ENCODE assay signal across 8 cellular contexts in genomic region chr14:75126121-75126544, GRCh38. TPM values are rescaled to one million over a fixed set of nuclear protein-coding genes. Genes with fewer than 3 reads are reported as not detected.
DNase-seq lines count a peak whose midpoint lies in the region; ATAC-seq, FAIRE-seq and TF ChIP-seq lines count a peak whose summit lies in the region.

No MANE protein-coding gene starts in this region.

- POLR2A ChIA-PET in K562 (lab: Yijun Ruan, JAX): interaction anchor here (0.6 to 1.8 kb wide), 8 partner anchors 8 to 1364 kb away, joined by 3 to 7 read pairs (median 4); no protein-coding TSS in a partner anchor

- H3K27ac ChIP-seq in BLaER1 (peak overlapping the region; percentile 92), K562 (ENCODE audit: extremely low read depth, low read depth, low read length) (peak overlapping the region; percentile 98)

- H2AFZ ChIP-seq in K562 (ENCODE audit: low read depth, low read length): peak overlapping the region; percentile 95

- no peak for TF ChIP-seq POLR2A in K562 (conservative IDR thresholded peaks at IDR 0.05)

- H3K4me3 ChIP-seq in BLaER1 (peak overlapping the region; percentile 78), K562 (peak overlapping the region; percentile 73)

- no peak for TF ChIP-seq CTCF in K562 (IDR thresholded peaks at IDR 0.05 in 2 of 3, conservative IDR thresholded peaks at IDR 0.05 in 1 of 3; ENCODE audit: insufficient read depth in 2 of 3, low read depth in 1 of 3, low read length in 3 of 3)

- H3K27me3 Mint-ChIP-seq in IgD-negative memory B cell (no peaks in the 10 kb centered on the region), memory B cell (no peaks in the 10 kb centered on the region)

- H3K27me3 ChIP-seq in BLaER1 (no peaks in the 10 kb centered on the region), K562 (ENCODE audit: control insufficient read depth in 2 of 2, insufficient read depth in 2 of 2, low read length in 2 of 2) (no peaks in the 10 kb centered on the region)

- H3K4me1 Mint-ChIP-seq in IgD-negative memory B cell (peaks cover 25 to 31% (median 29%) of the 10 kb centered on the region in 3 donors), memory B cell (peaks cover 31% of the 10 kb centered on the region)

- H3K36me3 ChIP-seq in BLaER1 (peaks cover 22% of the 10 kb centered on the region), K562 (ENCODE audit: control insufficient read depth, insufficient read depth, low read length) (peaks cover 8% of the 10 kb centered on the region; the same call in 2 of the 3 replicates)

- peaks cover 32% of the 10 kb centered on the region for H3K4me1 ChIP-seq in BLaER1
- H3K4me1 ChIP-seq in K562 (replicated peaks in 1 of 2; ENCODE audit: control insufficient read depth in 2 of 2, insufficient read depth in 2 of 2, low read length in 2 of 2): peaks cover 11 to 14% of the 10 kb centered on the region in 2 experiments

- no peak for TF ChIP-seq EP300 in K562 (IDR thresholded peaks at IDR 0.05; ENCODE audit: low read length)

- H3K4me3 Mint-ChIP-seq in IgD-negative memory B cell (peak overlapping the region; percentile 96 to 100 (median 98)), memory B cell (peak overlapping the region; percentile 94)

- H3K9ac ChIP-seq in BLaER1: peak overlapping the region; percentile 88
- H3K9ac ChIP-seq in K562 (ENCODE audit: insufficient read depth in 1 of 2, low read depth in 2 of 2, low read length in 2 of 2): peak overlapping the region; percentile 93 to 96

- no peaks in the 10 kb centered on the region for H3K9me3 ChIP-seq in BLaER1
- no peaks in the 10 kb centered on the region for H3K9me3 ChIP-seq in K562 (replicated peaks; ENCODE audit: control insufficient read depth, insufficient read depth, low read depth, low read length)

- CTCF ChIA-PET in K562 (lab: Yijun Ruan, JAX; ENCODE audit: low intra/inter-chr PET ratio): no interaction called here

- in situ Hi-C loops in K562 (cut with MboI): loop anchor here (25.0 kb wide), 1 partner anchor 536 kb away; the partner anchor contains the start of genes ERG28 and TTLL5

- H3K36me3 Mint-ChIP-seq in IgD-negative memory B cell (peaks cover 5% of the 10 kb centered on the region), memory B cell (peaks cover 4% of the 10 kb centered on the region)

- DNase-seq in K562 (ENCODE audit: extremely low read depth in 1 of 4, low spot score in 3 of 4) (peak in 2 of 4 experiments; percentile 17 to 22), memory B cell (ENCODE audit: low spot score in 2 of 2) (peak in 1 of 2 donors; percentile 14), left lobe of liver (ENCODE audit: low spot score) (no peak), nucleus accumbens (lab: John Stamatoyannopoulos, UW) (no peak)

- no peak for FAIRE-seq in K562 (lab: Jason Lieb, UNC)

- H3K4me2 ChIP-seq in BLaER1 (peak overlapping the region; percentile 92), K562 (ENCODE audit: insufficient read depth, low read length) (peak overlapping the region; percentile 98)

- intact Hi-C loops in K562 (cut with micrococcal nuclease): loop anchor here (5.0 kb wide), 1 partner anchor 361 kb away; no protein-coding TSS in a partner anchor

- H3K27ac Mint-ChIP-seq in IgD-negative memory B cell (peak overlapping the region; percentile 97 to 99 (median 99)), memory B cell (peak overlapping the region; percentile 99)

- H4K20me1 ChIP-seq in BLaER1 (no peaks in the 10 kb centered on the region), K562 (replicated peaks; ENCODE audit: control insufficient read depth, insufficient read depth, low read length) (no peaks in the 10 kb centered on the region)

- H3K79me2 ChIP-seq in K562 (ENCODE audit: control insufficient read depth, insufficient read depth, low read length): peaks cover 34% of the 10 kb centered on the region

- H3K9me3 Mint-ChIP-seq in IgD-negative memory B cell (no peaks in the 10 kb centered on the region), memory B cell (no peaks in the 10 kb centered on the region)

- no TSS peak for BruUV-seq in K562 (replicated peaks; lab: Mats Ljungman, UMichigan)

- ATAC-seq in K562 (no peak), memory B cell (ENCODE audit: low read depth) (peak; percentile 21), GM19452 (IDR thresholded peaks at IDR 0.05; ENCODE audit: unreplicated experiment) (no peak), left lobe of liver (no peak), GM21528 (IDR thresholded peaks at IDR 0.05; ENCODE audit: low FRiP score, unreplicated experiment) (no peak)

- no peak for TF ChIP-seq RAD21 in K562 (CRISPR knock-in tag; conservative IDR thresholded peaks at IDR 0.05 in 1 of 2, IDR thresholded peaks at IDR 0.05 in 1 of 2)

- 2% methylated on average over 6 of the region's 6 CpGs for WGBS in K562 (ENCODE audit: insufficient coverage, low coverage, missing lambda C conversion rate)

- H3K9me1 ChIP-seq in K562 (ENCODE audit: control insufficient read depth, insufficient read depth, low read length): no peaks in the 10 kb centered on the region

TF ChIP-seq in K562, 482 proteins besides CTCF, POLR2A, EP300 and RAD21 (continues in another document):
- no peak for TF ChIP-seq ZKSCAN3 (CRISPR knock-in tag; IDR thresholded peaks at IDR 0.05)

RNA-seq across cellular contexts. Expression of gene NEK9, which starts 0.7 kb away (rescaled TPM):
- 16.9 TPM for polyA plus RNA-seq in IgD-negative memory B cell
- total RNA-seq in K562 (2011; cell fraction: chromatin; rRNA removed; ENCODE audit: low replicate concordance): 35.9 and 58.1 TPM in 2 replicates
- total RNA-seq in K562 (2011; cell fraction: nucleolus; rRNA removed): 28.6 and 29.0 TPM in 2 replicates
- 30.7 and 32.6 TPM in 2 replicates for total RNA-seq in K562 (2011; cell fraction: nucleoplasm; rRNA removed)
- 25.3 and 29.3 TPM in 2 replicates for total RNA-seq in K562 (2014; rRNA removed)
- 11.8 and 14.3 TPM in 2 replicates for total RNA-seq in K562 (2014; rRNA removed; fragmentation: Illumina TruSeq; extraction: Trizol)
- total RNA-seq in K562 (2015; rRNA removed; fragmentation: Illumina TruSeq; extraction: Trizol): 10.0 and 10.8 TPM in 2 replicates
- 24.0 and 34.4 TPM in 2 replicates for total RNA-seq in K562 (2021)
- polyA plus RNA-seq in K562 (2011; rRNA removed): 32.8 and 39.6 TPM in 2 replicates
- 15.8 and 25.2 TPM in 2 replicates for polyA plus RNA-seq in K562 (2011; cell fraction: cytosol; rRNA removed)
- polyA plus RNA-seq in K562 (2011; cell fraction: nucleus; rRNA removed): 51.4 and 57.6 TPM in 2 replicates
- polyA plus RNA-seq in K562 (2012): 25.0 and 31.8 TPM in 2 replicates
- polyA plus RNA-seq in K562 (2014; fragmentation: Illumina TruSeq; extraction: Trizol): 16.3 and 19.8 TPM in 2 replicates
- polyA plus RNA-seq in K562 (2014; fragmentation: Nextera tagmentation; extraction: Ambion mirVana): 1 to 10 TPM; 2.8 to 5.5 TPM
- polyA plus RNA-seq in K562 (2014; rRNA removed): 19.9 and 29.1 TPM in 2 replicates
- 32.3 and 32.9 TPM in 2 replicates for polyA minus RNA-seq in K562 (2011; rRNA and poly(A)+ RNA removed)
- polyA minus RNA-seq in K562 (2011; cell fraction: cytosol; rRNA and poly(A)+ RNA removed): 11.6 and 13.7 TPM in 2 replicates
- 29.9 and 36.3 TPM in 2 replicates for polyA minus RNA-seq in K562 (2011; cell fraction: nucleus; rRNA and poly(A)+ RNA removed)
- total RNA-seq in left lobe of liver: 50.1 TPM

RNA-seq across cellular contexts. Expression of gene TMED10, which starts 50.3 kb away (rescaled TPM):
- polyA plus RNA-seq in IgD-negative memory B cell (184 TPM), K562 (2011; rRNA removed) (169 and 170 TPM in 2 replicates), K562 (2014; fragmentation: Illumina TruSeq; extraction: Trizol) (154 and 185 TPM in 2 replicates), K562 (2014; fragmentation: Nextera tagmentation; extraction: Ambion mirVana) (100 to 1,000 TPM; 206 to 233 TPM), K562 (2014; rRNA removed) (84.7 and 134 TPM in 2 replicates)
- 104 and 130 TPM in 2 replicates for total RNA-seq in K562 (2011; cell fraction: chromatin; rRNA removed; ENCODE audit: low replicate concordance)
- 186 and 192 TPM in 2 replicates for total RNA-seq in K562 (2011; cell fraction: nucleolus; rRNA removed)
- 198 and 249 TPM in 2 replicates for total RNA-seq in K562 (2011; cell fraction: nucleoplasm; rRNA removed)
- total RNA-seq in K562 (2014; rRNA removed) (46.9 and 62.2 TPM in 2 replicates), K562 (2014; rRNA removed; fragmentation: Illumina TruSeq; extraction: Trizol) (87.9 and 95.0 TPM in 2 replicates), K562 (2015; rRNA removed; fragmentation: Illumina TruSeq; extraction: Trizol) (101 and 105 TPM in 2 replicates), K562 (2021) (124 and 126 TPM in 2 replicates), left lobe of liver (275 TPM)
- polyA plus RNA-seq in K562 (2011; cell fraction: cytosol; rRNA removed): 135 and 158 TPM in 2 replicates
- 48.7 and 51.6 TPM in 2 replicates for polyA plus RNA-seq in K562 (2011; cell fraction: nucleus; rRNA removed)
- 81.0 and 147 TPM in 2 replicates for polyA plus RNA-seq in K562 (2012)
- polyA minus RNA-seq in K562 (2011; rRNA and poly(A)+ RNA removed): 234 and 258 TPM in 2 replicates
- polyA minus RNA-seq in K562 (2011; cell fraction: cytosol; rRNA and poly(A)+ RNA removed): 112 and 142 TPM in 2 replicates
- 30.7 and 39.5 TPM in 2 replicates for polyA minus RNA-seq in K562 (2011; cell fraction: nucleus; rRNA and poly(A)+ RNA removed)

RNA-seq across cellular contexts. Expression of gene ZC2HC1C, which starts 56.7 kb away (rescaled TPM):
- 3.1 TPM for polyA plus RNA-seq in IgD-negative memory B cell
- 5.4 and 5.8 TPM in 2 replicates for total RNA-seq in K562 (2011; cell fraction: chromatin; rRNA removed; ENCODE audit: low replicate concordance)
- 3.0 and 4.5 TPM in 2 replicates for total RNA-seq in K562 (2011; cell fraction: nucleolus; rRNA removed)
- total RNA-seq in K562 (2011; cell fraction: nucleoplasm; rRNA removed): 3.9 and 4.5 TPM in 2 replicates
- total RNA-seq in K562 (2014; rRNA removed): 5.1 and 8.8 TPM in 2 replicates
- total RNA-seq in K562 (2014; rRNA removed; fragmentation: Illumina TruSeq; extraction: Trizol): 6.6 and 7.9 TPM in 2 replicates
- 6.2 and 8.5 TPM in 2 replicates for total RNA-seq in K562 (2015; rRNA removed; fragmentation: Illumina TruSeq; extraction: Trizol)
- total RNA-seq in K562 (2021): 4.7 and 6.3 TPM in 2 replicates
- polyA plus RNA-seq in K562 (2011; rRNA removed): 4.3 and 8.4 TPM in 2 replicates
- polyA plus RNA-seq in K562 (2011; cell fraction: cytosol; rRNA removed): 2.7 and 3.3 TPM in 2 replicates
- polyA plus RNA-seq in K562 (2011; cell fraction: nucleus; rRNA removed): 4.9 and 5.4 TPM in 2 replicates
- 5.6 and 9.0 TPM in 2 replicates for polyA plus RNA-seq in K562 (2012)
- polyA plus RNA-seq in K562 (2014; fragmentation: Illumina TruSeq; extraction: Trizol): 7.7 and 7.9 TPM in 2 replicates
- polyA plus RNA-seq in K562 (2014; fragmentation: Nextera tagmentation; extraction: Ambion mirVana): 1 to 10 TPM; 7.0 to 9.2 TPM
- polyA plus RNA-seq in K562 (2014; rRNA removed): 3.7 and 6.7 TPM in 2 replicates
- polyA minus RNA-seq in K562 (2011; rRNA and poly(A)+ RNA removed): 3.2 and 6.8 TPM in 2 replicates
- 1.7 and 4.8 TPM in 2 replicates for polyA minus RNA-seq in K562 (2011; cell fraction: cytosol; rRNA and poly(A)+ RNA removed)
- 3.2 and 3.6 TPM in 2 replicates for polyA minus RNA-seq in K562 (2011; cell fraction: nucleus; rRNA and poly(A)+ RNA removed)
- 2.0 TPM for total RNA-seq in left lobe of liver
